Comparison of ENCODE assay signal across 1 cellular context in the genomic region with DNA sequence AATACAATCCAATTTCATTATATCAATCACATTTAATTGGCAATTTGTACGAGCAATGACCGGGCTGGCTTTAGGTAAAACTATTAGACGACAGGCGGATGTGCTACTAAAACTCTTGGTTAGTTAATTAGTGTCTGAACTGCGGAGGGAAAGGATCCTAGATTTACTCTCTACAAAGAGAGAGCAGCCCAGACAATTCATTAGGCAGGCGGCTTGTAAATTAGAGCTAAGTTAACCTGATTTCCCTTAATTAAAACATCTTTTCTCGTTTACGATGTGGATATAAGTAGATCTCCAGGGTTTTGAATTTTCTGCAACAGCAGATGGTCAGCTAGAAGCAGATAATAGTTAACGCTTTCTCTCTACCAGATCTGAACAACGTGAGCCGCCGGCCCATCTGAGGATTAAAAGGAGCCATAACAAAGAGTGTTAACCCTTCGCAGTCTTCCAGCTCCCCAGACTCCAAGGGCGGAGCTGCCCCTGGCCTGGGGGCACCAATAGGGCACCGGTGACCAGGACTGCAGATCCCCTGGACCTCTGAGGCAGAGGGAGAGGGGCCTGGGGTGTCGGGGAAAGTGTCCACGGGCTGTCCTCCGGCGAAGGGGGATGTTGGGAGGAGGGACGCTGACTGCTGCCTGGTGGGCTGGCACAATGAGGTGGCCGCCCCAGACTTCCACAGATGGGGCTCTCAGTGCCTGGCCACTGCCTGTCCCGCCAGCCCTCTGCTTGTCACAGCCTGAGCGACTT.
TF ChIP-seq lines count a peak whose summit lies in the region.

No MANE protein-coding gene starts in this region.

TF ChIP-seq in K562, 482 proteins besides CTCF, POLR2A, EP300 and RAD21:
- TF ChIP-seq BHLHE40 (IDR thresholded peaks at IDR 0.05; ENCODE audit: low read length) (no peak), ZFX (CRISPR knock-in tag; IDR thresholded peaks at IDR 0.05) (0 out of 2 replicates have a peak, but pooled peaks have one; percentile 0), CBX8 (IDR thresholded peaks at IDR 0.05; ENCODE audit: borderline replicate concordance, extremely low read depth, low read depth, low read length, poor library complexity, severe bottlenecking) (peak; percentile 29), CBFA2T2 (conservative IDR thresholded peaks at IDR 0.05) (no peak), MEIS2 (IDR thresholded peaks at IDR 0.05; ENCODE audit: partially characterized antibody) (no peak)
- TF ChIP-seq, protein P1, sequence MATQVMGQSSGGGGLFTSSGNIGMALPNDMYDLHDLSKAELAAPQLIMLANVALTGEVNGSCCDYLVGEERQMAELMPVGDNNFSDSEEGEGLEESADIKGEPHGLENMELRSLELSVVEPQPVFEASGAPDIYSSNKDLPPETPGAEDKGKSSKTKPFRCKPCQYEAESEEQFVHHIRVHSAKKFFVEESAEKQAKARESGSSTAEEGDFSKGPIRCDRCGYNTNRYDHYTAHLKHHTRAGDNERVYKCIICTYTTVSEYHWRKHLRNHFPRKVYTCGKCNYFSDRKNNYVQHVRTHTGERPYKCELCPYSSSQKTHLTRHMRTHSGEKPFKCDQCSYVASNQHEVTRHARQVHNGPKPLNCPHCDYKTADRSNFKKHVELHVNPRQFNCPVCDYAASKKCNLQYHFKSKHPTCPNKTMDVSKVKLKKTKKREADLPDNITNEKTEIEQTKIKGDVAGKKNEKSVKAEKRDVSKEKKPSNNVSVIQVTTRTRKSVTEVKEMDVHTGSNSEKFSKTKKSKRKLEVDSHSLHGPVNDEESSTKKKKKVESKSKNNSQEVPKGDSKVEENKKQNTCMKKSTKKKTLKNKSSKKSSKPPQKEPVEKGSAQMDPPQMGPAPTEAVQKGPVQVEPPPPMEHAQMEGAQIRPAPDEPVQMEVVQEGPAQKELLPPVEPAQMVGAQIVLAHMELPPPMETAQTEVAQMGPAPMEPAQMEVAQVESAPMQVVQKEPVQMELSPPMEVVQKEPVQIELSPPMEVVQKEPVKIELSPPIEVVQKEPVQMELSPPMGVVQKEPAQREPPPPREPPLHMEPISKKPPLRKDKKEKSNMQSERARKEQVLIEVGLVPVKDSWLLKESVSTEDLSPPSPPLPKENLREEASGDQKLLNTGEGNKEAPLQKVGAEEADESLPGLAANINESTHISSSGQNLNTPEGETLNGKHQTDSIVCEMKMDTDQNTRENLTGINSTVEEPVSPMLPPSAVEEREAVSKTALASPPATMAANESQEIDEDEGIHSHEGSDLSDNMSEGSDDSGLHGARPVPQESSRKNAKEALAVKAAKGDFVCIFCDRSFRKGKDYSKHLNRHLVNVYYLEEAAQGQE (CRISPR knock-in tag; IDR thresholded peaks at IDR 0.05; ENCODE audit: low read depth), result no peak
